11 cellular contexts compared by ENCODE assay signal in genomic region chr1:201310986-201311355, GRCh38. TPM values are rescaled to one million over a fixed set of nuclear protein-coding genes. Genes with fewer than 3 reads are reported as not detected.
DNase-seq lines count a peak whose midpoint lies in the region; ATAC-seq and TF ChIP-seq lines count a peak whose summit lies in the region.
"Had no signal": no experiment of that assay in that cellular context is flagged by ENCODE, and none has a peak within 500 bp of the region (broad histone marks: within the 10 kb centered on the region; RNA-seq: fewer than 3 reads in every experiment).

No MANE protein-coding gene starts in this region.

- TF ChIP-seq CTCF in mucosa of descending colon (IDR thresholded peaks at IDR 0.05) (no peak), esophagus muscularis mucosa (IDR thresholded peaks at IDR 0.05) (no peak)

- peaks cover 28% of the 10 kb centered on the region for H3K4me1 ChIP-seq in mucosa of descending colon (ENCODE audit: low read depth)
- H3K4me1 ChIP-seq in esophagus muscularis mucosa, result peaks cover 27 to 44% (median 34%) of the 10 kb centered on the region in 4 donors
- H3K4me1 ChIP-seq: parathyroid adenoma had no signal

- TF ChIP-seq EP300 in esophagus muscularis mucosa (IDR thresholded peaks at IDR 0.05), result no peak

- TF ChIP-seq POLR2A in erythroblast (IDR thresholded peaks at IDR 0.05; ENCODE audit: low read length) (no peak), esophagus muscularis mucosa (IDR thresholded peaks at IDR 0.05; ENCODE audit: low read depth) (no peak)

- peak; percentile 12 for ATAC-seq in mucosa of descending colon

- H3K36me3 ChIP-seq in mucosa of descending colon (ENCODE audit: low read depth), result no peaks in the 10 kb centered on the region
- H3K36me3 ChIP-seq in esophagus muscularis mucosa, result no peaks in the 10 kb centered on the region

- WGBS in esophagus muscularis mucosa, result 29% methylated on average over 4 of the region's 4 CpGs

- no peak overlapping the region for H3K27ac ChIP-seq in esophagus muscularis mucosa (replicated peaks in 1 of 4)
- H3K27ac ChIP-seq: parathyroid adenoma had no signal

- H3K4me3 ChIP-seq in mucosa of descending colon (no peak overlapping the region), esophagus muscularis mucosa (no peak overlapping the region)

- H3K9me3 ChIP-seq in mucosa of descending colon, result no peaks in the 10 kb centered on the region
- H3K9me3 ChIP-seq in esophagus muscularis mucosa, result no peaks in the 10 kb centered on the region

- DNase-seq in DMS 273 (lab: John Stamatoyannopoulos, UW; ENCODE audit: unreplicated experiment) (peak; percentile 82), NCI-H1105 treated with DMSO at 0.1 percent for 48 hours (lab: John Stamatoyannopoulos, UW) (peak; percentile 95), SW480 (ENCODE audit: low spot score) (peak; percentile 80), mucosa of descending colon (peak in 1 of 3 donors; percentile 7), erythroblast (lab: John Stamatoyannopoulos, UW) (no peak), esophagus muscularis mucosa (ENCODE audit: extremely low spot score) (no peak)
- DNase-seq in activated T-cell treated with anti-CD3 and anti-CD28 coated beads, Interleukin-2, amount 50 U/mL, for 48 hours, result no peak
- DNase-seq in activated effector memory CD4-positive, alpha-beta T cell treated with anti-CD3 and anti-CD28 coated beads, Interleukin-2, amount 50 U/mL, for 16 hours, result no peak
- DNase-seq: effector CD4-positive, alpha-beta T cell; T-helper 9 cell had no signal

- H3K27me3 ChIP-seq in esophagus muscularis mucosa, result no peaks in the 10 kb centered on the region

- intact Hi-C loops in mucosa of descending colon (cut with DNase I, micrococcal nuclease) (no loop called here), esophagus muscularis mucosa (cut with DNase I) (no loop called here)

RNA-seq across cellular contexts. Expression of gene PKP1, which starts 27.7 kb away (rescaled TPM):
- total RNA-seq in mucosa of descending colon, result under 1 TPM in 2 of 3 donors, not detected in 1; 0.27 to 0.41 TPM
- total RNA-seq in esophagus muscularis mucosa, result 1 to 10 TPM in 2 of 4 donors, under 1 TPM in 2; 0.50 to 1.9 (median 1.3) TPM

Comparison
In these comparisons a context has a peak if more than half of its experiments do, and no peak if none do; other contexts are left out.
1. DNase-seq: peak in DMS 273 (single experiment), NCI-H1105 treated with DMSO at 0.1 percent for 48 hours (single experiment) and SW480 (single experiment); none in activated T-cell treated with anti-CD3 and anti-CD28 coated beads, Interleukin-2, amount 50 U/mL, for 48 hours (0 of 2), erythroblast (0 of 2), activated effector memory CD4-positive, alpha-beta T cell treated with anti-CD3 and anti-CD28 coated beads, Interleukin-2, amount 50 U/mL, for 16 hours (single experiment) and esophagus muscularis mucosa (single experiment).